Comparison of ENCODE assay signal across 8 cellular contexts in genomic region chr4:41934813-41935651, GRCh38. TPM values are rescaled to one million over a fixed set of nuclear protein-coding genes. Genes with fewer than 3 reads are reported as not detected.
DNase-seq lines count a peak whose midpoint lies in the region; ATAC-seq and TF ChIP-seq lines count a peak whose summit lies in the region.

A gene with protein sequence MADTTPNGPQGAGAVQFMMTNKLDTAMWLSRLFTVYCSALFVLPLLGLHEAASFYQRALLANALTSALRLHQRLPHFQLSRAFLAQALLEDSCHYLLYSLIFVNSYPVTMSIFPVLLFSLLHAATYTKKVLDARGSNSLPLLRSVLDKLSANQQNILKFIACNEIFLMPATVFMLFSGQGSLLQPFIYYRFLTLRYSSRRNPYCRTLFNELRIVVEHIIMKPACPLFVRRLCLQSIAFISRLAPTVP (plus strand): TSS chr4:41935429. CDS start chr4:41935485, 56 bp downstream.

- intact Hi-C loops in Panc1 (cut with micrococcal nuclease; ENCODE audit: unreplicated experiment) = no loop called here

- in situ Hi-C loops in Panc1 (cut with HindIII; ENCODE audit: low pct_unique_long_range_greater_than_20kb, low sequenced_read_pairs) = no loop called here

- H3K27me3 Mint-ChIP-seq in activated T-cell treated with anti-CD3 and anti-CD28 coated beads, Interleukin-2, amount 50 U/mL, for 4 hours (ENCODE audit: low read depth) = no peaks in the 10 kb centered on the region

- ATAC-seq in GM21723 (IDR thresholded peaks at IDR 0.05; ENCODE audit: unreplicated experiment) (peak; percentile 97), Panc1 (peak; percentile 95), esophagus mucosa (peak; percentile 93)
- ATAC-seq in activated T-cell treated with anti-CD3 and anti-CD28 coated beads, Interleukin-2, amount 50 U/mL, for 4 hours = peak; percentile 90 to 92

- H3K4me1 ChIP-seq in Panc1 (ENCODE audit: control insufficient read depth, insufficient read depth, low read length) (peaks cover 7% of the 10 kb centered on the region), muscle layer of duodenum (ENCODE audit: control insufficient read depth in 1 of 2, insufficient read depth in 2 of 2, low read length in 2 of 2) (peaks cover 4 to 22% of the 10 kb centered on the region in 2 donors)

- H3K4me1 Mint-ChIP-seq in activated T-cell treated with anti-CD3 and anti-CD28 coated beads, Interleukin-2, amount 50 U/mL, for 4 hours (ENCODE audit: low read depth) = peaks cover 45% of the 10 kb centered on the region

- H3K9me3 ChIP-seq in Panc1 (ENCODE audit: control insufficient read depth, insufficient read depth, low read depth, low read length) = no peaks in the 10 kb centered on the region
- no peaks in the 10 kb centered on the region for H3K9me3 ChIP-seq in muscle layer of duodenum (ENCODE audit: control insufficient read depth in 1 of 2, low read length in 2 of 2)

- POLR2A ChIA-PET in Panc1 (lab: Charles Lee) = no interaction called here

- peaks cover 11% of the 10 kb centered on the region for H3K36me3 ChIP-seq in Panc1 (ENCODE audit: control insufficient read depth, insufficient read depth, low read length)
- H3K36me3 ChIP-seq in muscle layer of duodenum (ENCODE audit: control insufficient read depth in 1 of 2, insufficient read depth in 2 of 2, low read length in 2 of 2) = peaks cover 5 to 7% of the 10 kb centered on the region in 2 donors

- no peak for TF ChIP-seq CTCF in Panc1 (IDR thresholded peaks at IDR 0.05)

- H3K4me3 Mint-ChIP-seq in activated T-cell treated with anti-CD3 and anti-CD28 coated beads, Interleukin-2, amount 50 U/mL, for 4 hours = peak within 1 kb of the TSS; percentile 98

- CTCF ChIA-PET in Panc1 (lab: Charles Lee) = no interaction called here

- peaks cover 19% of the 10 kb centered on the region for H3K36me3 Mint-ChIP-seq in activated T-cell treated with anti-CD3 and anti-CD28 coated beads, Interleukin-2, amount 50 U/mL, for 4 hours (ENCODE audit: insufficient read depth)

- peak within 1 kb of the TSS; percentile 90 for H3K27ac ChIP-seq in Panc1 (ENCODE audit: low read length)
- H3K27ac ChIP-seq in muscle layer of duodenum (ENCODE audit: low read length) = peak within 1 kb of the TSS; percentile 91

- DNase-seq in DMS53 treated with DMSO at 0.1 percent for 48 hours (lab: John Stamatoyannopoulos, UW; ENCODE audit: unreplicated experiment) (peak; percentile 98), KG1 (lab: John Stamatoyannopoulos, UW) (peak; percentile 76), Panc1 (ENCODE audit: low read depth, low spot score) (peak; percentile 71)
- DNase-seq in activated T-cell treated with anti-CD3 and anti-CD28 coated beads, Interleukin-2, amount 50 U/mL, for 4 hours = peak; percentile 72
- DNase-seq in stimulated activated CD8-positive, alpha-beta memory T cell treated with anti-CD3 and anti-CD28 coated beads, Interleukin-7, amount 100 ng/mL, for 4 hours (ENCODE audit: low read depth in 2 of 2) = peak; percentile 69 to 71

- no peaks in the 10 kb centered on the region for H3K9me3 Mint-ChIP-seq in activated T-cell treated with anti-CD3 and anti-CD28 coated beads, Interleukin-2, amount 50 U/mL, for 4 hours

- H3K4me3 ChIP-seq in Panc1 (ENCODE audit: low read depth in 2 of 2, low read length in 2 of 2) (peak within 1 kb of the TSS; percentile 94 to 98), muscle layer of duodenum (ENCODE audit: low read depth in 1 of 2, low read length in 2 of 2) (peak within 1 kb of the TSS; percentile 96 to 100)

- TSS peak; percentile 65 for BruUV-seq in Panc1 (replicated peaks; lab: Mats Ljungman, UMichigan)

- H3K27me3 ChIP-seq in Panc1 (ENCODE audit: control insufficient read depth, insufficient read depth, low read length) (no peaks in the 10 kb centered on the region; the same call in 1 of the 2 replicates), muscle layer of duodenum (ENCODE audit: low read depth, low read length) (no peaks in the 10 kb centered on the region)

RNA-seq across cellular contexts. Expression of the gene that starts here (rescaled TPM):
- total RNA-seq in Panc1 (2021; ENCODE audit: unreplicated experiment) (48.1 TPM), esophagus mucosa (51.5 TPM)
- polyA plus RNA-seq in Panc1 (2012; ENCODE audit: insufficient read length) = 17.9 TPM
- total RNA-seq in activated T-cell treated with anti-CD3 and anti-CD28 coated beads, Interleukin-2, amount 50 U/mL, for 4 hours = 100 to 1,000 TPM in 1 of 3 donors, 10 to 100 TPM in 2; 89.1 to 103 (median 99.4) TPM

Comparison
In these comparisons a context has a peak if more than half of its experiments do, and no peak if none do; other contexts are left out.
1. Peak in every context shown above with its lines: DNase-seq, ATAC-seq, H3K4me3 ChIP-seq and H3K27ac ChIP-seq.